In the genomic region with DNA sequence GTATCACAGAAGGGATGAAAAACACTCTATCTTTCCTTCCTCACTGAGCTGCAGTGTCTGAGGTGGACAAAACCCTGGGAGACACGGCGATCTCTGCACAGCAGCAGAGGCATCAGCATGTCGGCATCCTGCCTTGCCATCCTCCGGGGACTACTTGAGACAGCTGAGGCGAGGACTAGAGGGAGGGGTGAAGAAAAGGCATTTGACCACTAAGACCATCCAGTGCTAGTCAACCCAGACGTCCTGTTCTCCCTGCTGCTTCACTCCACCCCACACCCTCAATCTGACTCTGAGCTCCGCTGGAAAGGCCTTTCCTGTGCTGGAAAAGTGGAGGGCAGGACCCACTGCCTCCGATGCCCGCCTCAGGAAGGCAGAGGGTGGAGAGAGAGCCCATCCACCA, we compare ENCODE assay signal across 17 cellular contexts.
DNase-seq lines count a peak whose midpoint lies in the region; ATAC-seq, FAIRE-seq and TF ChIP-seq lines count a peak whose summit lies in the region.
"Had no signal": no experiment of that assay in that cellular context is flagged by ENCODE, and none has a peak within 500 bp of the region (broad histone marks: within the 10 kb centered on the region; RNA-seq: fewer than 3 reads in every experiment).

No MANE protein-coding gene starts in this region.

- peak overlapping the region; percentile 61 for H3K4me2 ChIP-seq in skeletal muscle satellite cell (ENCODE audit: low read length)

- ATAC-seq in T-helper 17 cell = no peak
- ATAC-seq in right cardiac atrium = peak; percentile 55 to 62
- ATAC-seq in HG03565 (IDR thresholded peaks at IDR 0.05; ENCODE audit: unreplicated experiment) = no peak
- ATAC-seq: GM12878 had no signal

- H3K27me3 ChIP-seq in right cardiac atrium (ENCODE audit: control insufficient read depth, insufficient read depth) (no peaks in the 10 kb centered on the region), skeletal muscle satellite cell (ENCODE audit: control insufficient read depth, insufficient read depth, low read length) (no peaks in the 10 kb centered on the region), Peyer's patch (no peaks in the 10 kb centered on the region)

- no peak for DNase-seq in GM12892 (ENCODE audit: insufficient read length)
- DNase-seq in T-helper 17 cell = no peak
- DNase-seq in right cardiac atrium = no peak
- no peak for DNase-seq in NCI-H1092 treated with DMSO at 0.1 percent for 48 hours (lab: John Stamatoyannopoulos, UW)
- no peak for DNase-seq in Peyer's patch
- DNase-seq in G401 (ENCODE audit: low spot score) = no peak
- DNase-seq: activated CD4-positive, alpha-beta T cell treated with anti-CD3 and anti-CD28 coated beads, Interleukin-2, amount 10 ng/mL, durations not matched to agents 24 days and 14 days; activated T-cell treated with anti-CD3 and anti-CD28 coated beads, Interleukin-2, amount 50 U/mL, for 1 hour; hypothalamus; NCI-H2081; NCI-H748 treated with DMSO at 0.1 percent for 48 hours; stimulated activated CD4-positive, alpha-beta T cell treated with anti-CD3 and anti-CD28 coated beads, Interleukin-12 subunit alpha, Interleukin-12 subunit beta, amount 100 ng/mL, for 4 hours; T-helper 9 cell had no signal

- H3K4me3 Mint-ChIP-seq in T-helper 17 cell = no peak overlapping the region
- H3K4me3 Mint-ChIP-seq: activated CD4-positive, alpha-beta T cell treated with anti-CD3 and anti-CD28 coated beads, Interleukin-2, amount 10 ng/mL, durations not matched to agents 24 days and 14 days; B cell had no signal

- no peaks in the 10 kb centered on the region for H3K27me3 Mint-ChIP-seq in T-helper 17 cell
- H3K27me3 Mint-ChIP-seq: activated CD4-positive, alpha-beta T cell treated with anti-CD3 and anti-CD28 coated beads, Interleukin-2, amount 10 ng/mL, durations not matched to agents 24 days and 14 days; B cell had no signal

- 48% methylated on average over 9 of the region's 9 CpGs for WGBS in right cardiac atrium

- peaks cover 20% of the 10 kb centered on the region for H3K4me1 Mint-ChIP-seq in T-helper 17 cell

- H3K27ac ChIP-seq in right cardiac atrium (ENCODE audit: low read length) (peak overlapping the region; percentile 3), Peyer's patch (no peak overlapping the region)

- peak; percentile 33 for FAIRE-seq in GM12892 (lab: Jason Lieb, UNC)
- FAIRE-seq: GM12878 had no signal

- in situ Hi-C loops in G401 (cut with HindIII; ENCODE audit: low sequenced_read_pairs) = no loop called here

- H3K36me3 Mint-ChIP-seq in T-helper 17 cell (ENCODE audit: low read depth) = peaks cover 3% of the 10 kb centered on the region

- no peak for TF ChIP-seq CTCF in Peyer's patch (IDR thresholded peaks at IDR 0.05)

- H3K9ac ChIP-seq in skeletal muscle satellite cell (ENCODE audit: low read depth, low read length) = peak overlapping the region; percentile 45

- peaks cover 13% of the 10 kb centered on the region for H3K4me1 ChIP-seq in right cardiac atrium (ENCODE audit: control insufficient read depth, insufficient read depth, low read length)
- peaks cover 33% of the 10 kb centered on the region for H3K4me1 ChIP-seq in skeletal muscle satellite cell (ENCODE audit: control insufficient read depth, insufficient read depth, low read length)
- peaks cover 0 to 5% (median 0%) of the 10 kb centered on the region in 4 donors for H3K4me1 ChIP-seq in Peyer's patch

- H3K4me3 ChIP-seq in right cardiac atrium (ENCODE audit: low read length) (no peak overlapping the region), skeletal muscle satellite cell (ENCODE audit: low read length) (no peak overlapping the region), Peyer's patch (no peak overlapping the region)
- H3K4me3 ChIP-seq: GM12878 had no signal

- peak overlapping the region; percentile 63 for H3K27ac Mint-ChIP-seq in T-helper 17 cell
- H3K27ac Mint-ChIP-seq: activated CD4-positive, alpha-beta T cell treated with anti-CD3 and anti-CD28 coated beads, Interleukin-2, amount 10 ng/mL, durations not matched to agents 24 days and 14 days; B cell had no signal

- H3K9me3 ChIP-seq in T-helper 17 cell (ENCODE audit: control insufficient read depth, low read length, poor library complexity, severe bottlenecking) (no peaks in the 10 kb centered on the region), right cardiac atrium (ENCODE audit: control insufficient read depth, low read length) (no peaks in the 10 kb centered on the region), skeletal muscle satellite cell (replicated peaks; ENCODE audit: low read length) (no peaks in the 10 kb centered on the region), Peyer's patch (no peaks in the 10 kb centered on the region)

- intact Hi-C loops in right cardiac atrium (cut with DNase I) = loop anchor here in 1 of 4 donors (10.0 kb wide), 1 partner anchor 68 kb away; a partner anchor contains a TSS

- no peak for TF ChIP-seq POLR2A in GM12892 (IDR thresholded peaks at IDR 0.05; ENCODE audit: low read depth, low read length)
- no peak for TF ChIP-seq POLR2A in Peyer's patch (IDR thresholded peaks at IDR 0.05)

- H3K36me3 ChIP-seq in skeletal muscle satellite cell (ENCODE audit: insufficient read depth, low read length) (peaks cover 33% of the 10 kb centered on the region), Peyer's patch (peaks cover 0 to 16% (median 0%) of the 10 kb centered on the region in 3 donors)

Comparison
In these comparisons a context has a peak if more than half of its experiments do, and no peak if none do; other contexts are left out.
1. ATAC-seq: peak in right cardiac atrium (2 of 2); none in T-helper 17 cell (single experiment) and HG03565 (single experiment).